33 cellular contexts compared by ENCODE assay signal in genomic region chr1:15485534-15486091, GRCh38. TPM values are rescaled to one million over a fixed set of nuclear protein-coding genes. Genes with fewer than 3 reads are reported as not detected.
"Had no signal": no experiment of that assay in that cellular context is flagged by ENCODE, and none has a peak within 500 bp of the region (broad histone marks: within the 10 kb centered on the region; RNA-seq: fewer than 3 reads in every experiment).

No MANE protein-coding gene starts in this region.

- H3K79me2 ChIP-seq: hepatocyte had no signal

- H3K4me3 ChIP-seq: adrenal gland, ascending aorta, breast epithelium, cardiac muscle cell, colonic mucosa, esophagus squamous epithelium, gastroesophageal sphincter, heart right ventricle, hepatocyte had no signal

- ATAC-seq: activated CD4-positive, alpha-beta T cell treated with anti-CD3 and anti-CD28 coated beads for 36 hours; activated CD8-positive, alpha-beta T cell treated with anti-CD3 and anti-CD28 coated beads for 36 hours; activated naive CD8-positive, alpha-beta T cell treated with anti-CD3 and anti-CD28 coated beads, Interleukin-2, amount 50 U/mL, for 24 hours; activated T-cell treated with anti-CD3 and anti-CD28 coated beads, Interleukin-2, amount 50 U/mL, for 4 hours; activated T-helper 17 cell treated with anti-CD3 and anti-CD28 coated beads, Interleukin-2, amount 50 U/mL, for 72 hours; gastroesophageal sphincter; heart right ventricle had no signal

- DNase-seq: activated CD4-positive, alpha-beta T cell treated with anti-CD3 and anti-CD28 coated beads for 36 hours; activated CD4-positive, alpha-beta T cell treated with anti-CD3 and anti-CD28 coated beads, Interleukin-2, amount 10 ng/mL, durations not matched to agents 24 days and 14 days; activated CD4-positive, CD25-positive, alpha-beta regulatory T cell; activated CD4-positive, CD25-positive, alpha-beta regulatory T cell treated with anti-CD3 and anti-CD28 coated beads, Interleukin-2, amount 50 U/mL, for 72 hours; activated CD8-positive, alpha-beta memory T cell treated with anti-CD3 and anti-CD28 coated beads for 24 hours; activated CD8-positive, alpha-beta T cell treated with anti-CD3 and anti-CD28 coated beads for 36 hours; activated effector memory CD4-positive, alpha-beta T cell treated with Interleukin-2 at 50 U/mL for 16 hours; activated naive CD4-positive, alpha-beta T cell treated with anti-CD3 and anti-CD28 coated beads for 36 hours; activated naive CD8-positive, alpha-beta T cell treated with anti-CD3 and anti-CD28 coated beads for 36 hours; activated naive CD8-positive, alpha-beta T cell treated with anti-CD3 and anti-CD28 coated beads, Interleukin-2, amount 50 U/mL, for 24 hours; activated T-cell treated with anti-CD3 and anti-CD28 coated beads, Interleukin-2, amount 50 U/mL, for 4 hours; adrenal gland; central memory CD4-positive, alpha-beta T cell; cerebellar nuclear complex; colonic mucosa; effector CD8-positive, alpha-beta T cell; esophagus squamous epithelium; foreskin melanocyte; heart right ventricle; T-helper 2 cell had no signal

- H3K4me2 ChIP-seq: hepatocyte had no signal

- H3K4me1 ChIP-seq: adrenal gland, ascending aorta, breast epithelium, colonic mucosa had no signal

- H3K9me3 ChIP-seq: adrenal gland, ascending aorta, breast epithelium, colonic mucosa, esophagus squamous epithelium, gastroesophageal sphincter, heart right ventricle had no signal

- H3K27ac ChIP-seq: adrenal gland, ascending aorta, breast epithelium, cardiac muscle cell, colonic mucosa, epithelial cell of prostate, esophagus squamous epithelium, gastroesophageal sphincter, heart right ventricle, hepatocyte had no signal

- H3K27me3 ChIP-seq: adrenal gland, ascending aorta, breast epithelium, cardiac muscle cell, colonic mucosa, esophagus squamous epithelium, gastroesophageal sphincter, heart right ventricle, hepatocyte had no signal

- H2AFZ ChIP-seq: hepatocyte had no signal

- H3K36me3 ChIP-seq: adrenal gland, breast epithelium, cardiac muscle cell, colonic mucosa had no signal

RNA-seq across cellular contexts. Expression of gene CELA2B, which starts 9.7 kb away (rescaled TPM):
- total RNA-seq: activated CD4-positive, alpha-beta T cell treated with anti-CD3 and anti-CD28 coated beads for 36 hours; activated CD4-positive, alpha-beta T cell treated with anti-CD3 and anti-CD28 coated beads, Interleukin-2, amount 10 ng/mL, durations not matched to agents 24 days and 14 days; activated CD8-positive, alpha-beta T cell treated with anti-CD3 and anti-CD28 coated beads for 36 hours; activated naive CD4-positive, alpha-beta T cell treated with anti-CD3 and anti-CD28 coated beads for 36 hours; activated naive CD8-positive, alpha-beta T cell treated with anti-CD3 and anti-CD28 coated beads for 36 hours; activated T-helper 17 cell treated with anti-CD3 and anti-CD28 coated beads, Interleukin-2, amount 50 U/mL, for 72 hours; ascending aorta; breast epithelium; cardiac muscle cell; dermis microvascular lymphatic vessel endothelial cell; endothelial cell of umbilical vein; esophagus squamous epithelium; fibroblast of lung; fibroblast of villous mesenchyme; gastroesophageal sphincter; glomerular endothelial cell; heart right ventricle had no signal
- polyA plus RNA-seq: endothelial cell of umbilical vein, esophagus, fibroblast of lung, heart right ventricle had no signal

RNA-seq across cellular contexts. Expression of gene CELA2A, which starts 29.1 kb away (rescaled TPM):
- total RNA-seq: activated CD4-positive, alpha-beta T cell treated with anti-CD3 and anti-CD28 coated beads for 36 hours; activated CD4-positive, alpha-beta T cell treated with anti-CD3 and anti-CD28 coated beads, Interleukin-2, amount 10 ng/mL, durations not matched to agents 24 days and 14 days; activated CD8-positive, alpha-beta T cell treated with anti-CD3 and anti-CD28 coated beads for 36 hours; activated naive CD4-positive, alpha-beta T cell treated with anti-CD3 and anti-CD28 coated beads for 36 hours; activated naive CD8-positive, alpha-beta T cell treated with anti-CD3 and anti-CD28 coated beads for 36 hours; activated T-helper 17 cell treated with anti-CD3 and anti-CD28 coated beads, Interleukin-2, amount 50 U/mL, for 72 hours; ascending aorta; breast epithelium; cardiac muscle cell; dermis microvascular lymphatic vessel endothelial cell; endothelial cell of umbilical vein; esophagus squamous epithelium; fibroblast of lung; fibroblast of villous mesenchyme; gastroesophageal sphincter; glomerular endothelial cell had no signal
- polyA plus RNA-seq: endothelial cell of umbilical vein, esophagus, fibroblast of lung had no signal

RNA-seq across cellular contexts. Expression of gene CTRC, which starts 47.4 kb away (rescaled TPM):
- total RNA-seq: activated CD4-positive, alpha-beta T cell treated with anti-CD3 and anti-CD28 coated beads for 36 hours; activated CD4-positive, alpha-beta T cell treated with anti-CD3 and anti-CD28 coated beads, Interleukin-2, amount 10 ng/mL, durations not matched to agents 24 days and 14 days; activated CD8-positive, alpha-beta T cell treated with anti-CD3 and anti-CD28 coated beads for 36 hours; activated naive CD4-positive, alpha-beta T cell treated with anti-CD3 and anti-CD28 coated beads for 36 hours; activated T-helper 17 cell treated with anti-CD3 and anti-CD28 coated beads, Interleukin-2, amount 50 U/mL, for 72 hours; ascending aorta; cardiac muscle cell; dermis microvascular lymphatic vessel endothelial cell; endothelial cell of umbilical vein; esophagus squamous epithelium; fibroblast of lung; fibroblast of villous mesenchyme; gastroesophageal sphincter; glomerular endothelial cell; hepatocyte had no signal
- polyA plus RNA-seq: fibroblast of lung had no signal
